In the genomic region with DNA sequence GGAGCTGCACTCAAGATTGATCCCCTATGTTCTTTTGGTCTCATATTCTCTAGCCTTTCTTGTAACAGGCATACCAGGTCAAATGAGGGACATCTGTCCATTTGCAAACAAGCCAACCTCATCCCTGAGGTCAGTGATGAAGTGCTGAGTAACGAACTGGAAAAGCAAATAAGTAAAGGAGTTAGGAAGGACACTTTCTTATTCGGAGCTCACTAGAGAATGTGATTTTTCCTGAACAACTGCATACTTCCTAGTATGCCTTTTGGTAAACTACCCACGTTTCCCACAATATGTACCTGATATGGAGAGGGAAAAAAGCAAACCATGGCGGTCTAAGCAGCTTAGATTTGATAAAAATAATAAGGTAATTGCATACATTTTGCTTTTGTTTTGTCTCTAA, we compare ENCODE assay signal across 28 cellular contexts.
"Had no signal": no experiment of that assay in that cellular context is flagged by ENCODE, and none has a peak within 500 bp of the region (broad histone marks: within the 10 kb centered on the region; RNA-seq: fewer than 3 reads in every experiment).

No MANE protein-coding gene starts in this region.

- H3K4me3 ChIP-seq: ascending aorta, body of pancreas, Peyer's patch, SJCRH30 had no signal

- H3K9me2 ChIP-seq: SK-N-SH had no signal

- H3K9me3 Mint-ChIP-seq: activated CD4-positive, alpha-beta memory T cell treated with anti-CD3 and anti-CD28 coated beads for 36 hours; activated CD4-positive, alpha-beta T cell treated with anti-CD3 and anti-CD28 coated beads, Interleukin-2, amount 10 ng/mL, durations not matched to agents 7 days and 5 days; activated naive CD4-positive, alpha-beta T cell treated with anti-CD3 and anti-CD28 coated beads, Interleukin-2, amount 50 U/mL, for 72 hours; activated naive CD8-positive, alpha-beta T cell treated with anti-CD3 and anti-CD28 coated beads, Interleukin-2, amount 50 U/mL, for 24 hours; activated T-cell treated with anti-CD3 and anti-CD28 coated beads, Interleukin-2, amount 50 U/mL, for 4 hours had no signal

- H3K36me3 ChIP-seq: ascending aorta, Peyer's patch, SJCRH30 had no signal

- ATAC-seq: activated naive CD4-positive, alpha-beta T cell treated with anti-CD3 and anti-CD28 coated beads, Interleukin-2, amount 50 U/mL, for 72 hours; activated naive CD8-positive, alpha-beta T cell treated with anti-CD3 and anti-CD28 coated beads, Interleukin-2, amount 50 U/mL, for 24 hours; activated T-cell treated with anti-CD3 and anti-CD28 coated beads, Interleukin-2, amount 50 U/mL, for 4 hours; body of pancreas had no signal

- H3K4me2 ChIP-seq: KMS-11, SK-N-SH had no signal

- H3K9me3 ChIP-seq: ascending aorta, body of pancreas, Peyer's patch, SJCRH30, SK-N-SH had no signal

- H3K27me3 ChIP-seq: ascending aorta, body of pancreas, Peyer's patch, SJCRH30 had no signal

- H3K4me1 ChIP-seq: ascending aorta, body of pancreas, Peyer's patch, SJCRH30 had no signal

- H3K4me1 Mint-ChIP-seq: activated CD4-positive, alpha-beta T cell treated with anti-CD3 and anti-CD28 coated beads, Interleukin-2, amount 10 ng/mL, durations not matched to agents 7 days and 5 days had no signal

- H3K9ac ChIP-seq: KMS-11, SK-N-SH had no signal

- H3K36me3 Mint-ChIP-seq: activated CD4-positive, alpha-beta memory T cell treated with anti-CD3 and anti-CD28 coated beads for 36 hours; activated naive CD4-positive, alpha-beta T cell treated with anti-CD3 and anti-CD28 coated beads, Interleukin-2, amount 50 U/mL, for 72 hours had no signal

- H3K27ac Mint-ChIP-seq: activated CD4-positive, alpha-beta memory T cell treated with anti-CD3 and anti-CD28 coated beads for 36 hours; activated CD4-positive, alpha-beta T cell treated with anti-CD3 and anti-CD28 coated beads, Interleukin-2, amount 10 ng/mL, durations not matched to agents 7 days and 5 days; activated naive CD4-positive, alpha-beta T cell treated with anti-CD3 and anti-CD28 coated beads, Interleukin-2, amount 50 U/mL, for 72 hours; activated naive CD8-positive, alpha-beta T cell treated with anti-CD3 and anti-CD28 coated beads, Interleukin-2, amount 50 U/mL, for 24 hours had no signal

- H3K27ac ChIP-seq: ascending aorta, body of pancreas, KMS-11, Peyer's patch, RWPE1, SJCRH30, VCaP had no signal

- H3K27me3 Mint-ChIP-seq: activated CD4-positive, alpha-beta memory T cell treated with anti-CD3 and anti-CD28 coated beads for 36 hours; activated CD4-positive, alpha-beta T cell treated with anti-CD3 and anti-CD28 coated beads, Interleukin-2, amount 10 ng/mL, durations not matched to agents 7 days and 5 days; activated naive CD8-positive, alpha-beta T cell treated with anti-CD3 and anti-CD28 coated beads, Interleukin-2, amount 50 U/mL, for 24 hours had no signal

- H3K4me3 Mint-ChIP-seq: activated CD4-positive, alpha-beta memory T cell treated with anti-CD3 and anti-CD28 coated beads for 36 hours; activated CD4-positive, alpha-beta T cell treated with anti-CD3 and anti-CD28 coated beads, Interleukin-2, amount 10 ng/mL, durations not matched to agents 7 days and 5 days; activated naive CD8-positive, alpha-beta T cell treated with anti-CD3 and anti-CD28 coated beads, Interleukin-2, amount 50 U/mL, for 24 hours; activated T-cell treated with anti-CD3 and anti-CD28 coated beads, Interleukin-2, amount 50 U/mL, for 4 hours had no signal

- DNase-seq: activated CD4-positive, alpha-beta memory T cell treated with anti-CD3 and anti-CD28 coated beads for 36 hours; activated CD4-positive, alpha-beta T cell treated with anti-CD3 and anti-CD28 coated beads, Interleukin-2, amount 10 ng/mL, durations not matched to agents 7 days and 5 days; activated CD4-positive, CD25-positive, alpha-beta regulatory T cell; activated CD8-positive, alpha-beta memory T cell treated with anti-CD3 and anti-CD28 coated beads for 24 hours; activated effector memory CD4-positive, alpha-beta T cell treated with anti-CD3 and anti-CD28 coated beads, Interleukin-2, amount 50 U/mL, for 16 hours; activated naive CD4-positive, alpha-beta T cell treated with Interleukin-2 at 50 U/mL for 16 hours; activated naive CD8-positive, alpha-beta T cell treated with anti-CD3 and anti-CD28 coated beads, Interleukin-2, amount 50 U/mL, for 24 hours; activated T-cell treated with anti-CD3 and anti-CD28 coated beads, Interleukin-2, amount 50 U/mL, for 4 hours; amniotic stem cell; body of pancreas; central memory CD4-positive, alpha-beta T cell; NCI-H1092 treated with DMSO at 0.1 percent for 48 hours; NCI-H1436 treated with DMSO at 0.1 percent for 48 hours; NCI-H187; NCI-H2081; NCI-H446; NCI-H524 treated with DMSO at 0.1 percent for 48 hours; NCI-H748 treated with DMSO at 0.1 percent for 48 hours; Peyer's patch; Right ventricle myocardium superior; SJCRH30; SK-N-SH; T-helper 1 cell had no signal
